8 cellular contexts compared by ENCODE assay signal in the genomic region with DNA sequence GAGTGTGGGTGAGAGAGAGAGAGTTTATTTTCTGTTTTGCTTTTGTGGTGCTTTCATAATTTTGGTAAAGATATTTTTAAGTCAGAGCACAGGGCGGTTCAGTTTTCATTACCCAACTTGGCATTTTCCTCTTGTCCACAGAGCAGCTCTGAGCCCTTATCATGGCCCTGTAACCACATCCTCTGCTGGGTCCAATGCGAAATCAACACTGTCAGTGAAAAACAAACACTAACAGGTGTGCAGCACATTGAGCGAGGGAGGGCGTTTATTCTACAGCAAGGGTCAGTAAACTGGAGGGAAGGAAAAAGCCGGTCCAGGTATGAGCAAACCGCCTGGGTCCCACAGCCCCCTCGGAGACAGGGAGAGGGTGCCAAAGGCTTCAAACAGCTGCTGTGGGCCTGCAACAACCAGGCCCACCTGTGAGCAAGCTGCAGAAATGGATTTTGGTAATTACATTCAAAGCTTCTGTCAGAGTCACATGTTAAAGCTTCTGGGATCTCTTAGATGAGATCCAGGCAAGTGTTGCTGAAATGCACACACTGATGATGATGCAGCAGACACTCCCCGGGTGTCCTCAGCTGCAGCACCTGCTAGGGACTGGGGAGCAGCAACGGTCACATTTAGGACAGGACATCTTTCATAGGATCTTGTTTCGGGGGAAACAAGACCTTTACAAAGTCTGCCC.
DNase-seq lines count a peak whose midpoint lies in the region; ATAC-seq and TF ChIP-seq lines count a peak whose summit lies in the region.

No MANE protein-coding gene starts in this region.

- TF ChIP-seq CTCF in GM13977 (IDR thresholded peaks at IDR 0.05; ENCODE audit: extremely low read depth, insufficient read depth, missing control alignments) = no peak

- in situ Hi-C loops in GM13977 (cut with MboI; ENCODE audit: low pct_unique_long_range_greater_than_20kb, low sequenced_read_pairs, unreplicated experiment) = no loop called here

- peak; percentile 25 for DNase-seq in activated T-cell treated with anti-CD3 and anti-CD28 coated beads, Interleukin-2, amount 50 U/mL, for 1 hour
- DNase-seq in activated T-cell treated with anti-CD3 and anti-CD28 coated beads for 4 hours = no peak
- DNase-seq in NCI-H2107 treated with DMSO at 0.1 percent for 48 hours (lab: John Stamatoyannopoulos, UW; ENCODE audit: unreplicated experiment) = peak; percentile 92
- peak; percentile 41 for DNase-seq in activated effector memory CD4-positive, alpha-beta T cell treated with Interleukin-2 at 50 U/mL for 16 hours
- no peak for DNase-seq in caudate nucleus (lab: John Stamatoyannopoulos, UW)
- no peak for DNase-seq in GM13977 (ENCODE audit: low spot score)
- DNase-seq in NCI-H446 treated with DMSO at 0.1 percent for 48 hours (lab: John Stamatoyannopoulos, UW) = no peak

- ATAC-seq in HG02938 (IDR thresholded peaks at IDR 0.05; ENCODE audit: unreplicated experiment) = peak; percentile 92

- no peak overlapping the region for H3K27ac ChIP-seq in caudate nucleus (ENCODE audit: low read depth, low read length)

Comparison
In these comparisons a context has a peak if more than half of its experiments do, and no peak if none do; other contexts are left out.
1. DNase-seq: peak in activated T-cell treated with anti-CD3 and anti-CD28 coated beads, Interleukin-2, amount 50 U/mL, for 1 hour (single experiment), NCI-H2107 treated with DMSO at 0.1 percent for 48 hours (single experiment) and activated effector memory CD4-positive, alpha-beta T cell treated with Interleukin-2 at 50 U/mL for 16 hours (single experiment); none in activated T-cell treated with anti-CD3 and anti-CD28 coated beads for 4 hours (single experiment), caudate nucleus (0 of 61), GM13977 (single experiment) and NCI-H446 treated with DMSO at 0.1 percent for 48 hours (single experiment).